19 cellular contexts compared by ENCODE assay signal in the genomic region with DNA sequence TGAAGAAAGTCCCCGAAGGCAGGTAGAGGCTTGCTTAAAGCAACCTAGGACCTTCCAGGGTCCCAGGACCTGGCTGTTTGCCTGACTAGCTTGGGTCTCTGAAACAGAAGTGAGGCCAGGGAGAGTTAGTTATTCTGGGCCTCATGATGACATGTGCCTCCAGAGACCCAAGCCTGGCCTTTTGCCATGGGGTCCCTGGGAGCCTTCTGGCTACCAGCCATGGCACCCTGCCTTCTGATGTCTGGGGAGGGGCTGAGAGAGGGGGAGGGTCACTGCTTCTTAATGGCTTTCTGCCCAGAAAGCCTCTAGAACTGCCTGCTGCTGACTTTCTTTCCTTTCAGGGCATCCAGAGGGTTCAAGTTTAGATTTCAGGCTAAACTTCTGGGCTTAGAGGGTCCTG. TPM values are rescaled to one million over a fixed set of nuclear protein-coding genes. Genes with fewer than 3 reads are reported as not detected.
DNase-seq lines count a peak whose midpoint lies in the region; ATAC-seq and TF ChIP-seq lines count a peak whose summit lies in the region.
"Had no signal": no experiment of that assay in that cellular context is flagged by ENCODE, and none has a peak within 500 bp of the region (broad histone marks: within the 10 kb centered on the region; RNA-seq: fewer than 3 reads in every experiment).

No MANE protein-coding gene starts in this region.

- H4K20me1 ChIP-seq in osteoblast (ENCODE audit: insufficient read depth, low read length), result peaks cover 4% of the 10 kb centered on the region

- H3K4me3 Mint-ChIP-seq in nephron, result peak overlapping the region; percentile 25 to 75 (median 72)
- H3K4me3 Mint-ChIP-seq: CD4-positive, CD25-positive, alpha-beta regulatory T cell; CD8-positive, alpha-beta memory T cell; H9 had no signal

- no peaks in the 10 kb centered on the region for H3K36me3 Mint-ChIP-seq in nephron (ENCODE audit: low read depth)
- H3K36me3 Mint-ChIP-seq: CD4-positive, CD25-positive, alpha-beta regulatory T cell; CD8-positive, alpha-beta memory T cell had no signal

- CTCF ChIA-PET in HEK293 (lab: Yijun Ruan, JAX), result no interaction called here

- H3K27me3 ChIP-seq in heart left ventricle (peaks cover 0 to 28% (median 0%) of the 10 kb centered on the region in 9 donors), right atrium auricular region (no peaks in the 10 kb centered on the region), breast epithelium (peaks cover 0 to 56% of the 10 kb centered on the region in 2 donors), osteoblast (ENCODE audit: insufficient read depth, low read length) (peaks cover 4% of the 10 kb centered on the region)
- H3K27me3 ChIP-seq: BE2C had no signal

- POLR2A ChIA-PET in HEK293 (lab: Yijun Ruan, JAX), result no interaction called here

- H3K36me3 ChIP-seq in heart left ventricle (no peaks in the 10 kb centered on the region), right atrium auricular region (no peaks in the 10 kb centered on the region), HEK293 (ENCODE audit: control insufficient read depth in 2 of 2, insufficient read depth in 1 of 2, low read length in 2 of 2) (no peaks in the 10 kb centered on the region), breast epithelium (no peaks in the 10 kb centered on the region), osteoblast (ENCODE audit: insufficient read depth, low read length) (no peaks in the 10 kb centered on the region)
- H3K36me3 ChIP-seq: BE2C had no signal

- WGBS in heart left ventricle, 4 donors, result 57 to 86% (median 79%) methylated on average over 1 of the region's 1 CpG

- TF ChIP-seq POLR2A in heart left ventricle (IDR thresholded peaks at IDR 0.05) (no peak), breast epithelium (IDR thresholded peaks at IDR 0.05) (no peak)

- no peaks in the 10 kb centered on the region for H3K79me2 ChIP-seq in osteoblast (ENCODE audit: insufficient read depth, low read length)

- no peaks in the 10 kb centered on the region for H3K9me3 ChIP-seq in heart left ventricle
- H3K9me3 ChIP-seq in right atrium auricular region, result no peaks in the 10 kb centered on the region
- no peaks in the 10 kb centered on the region for H3K9me3 ChIP-seq in HEK293 (ENCODE audit: control insufficient read depth, insufficient read depth, low read depth, low read length)
- no peaks in the 10 kb centered on the region for H3K9me3 ChIP-seq in breast epithelium
- H3K9me3 ChIP-seq in osteoblast (ENCODE audit: low read depth, low read length), result no peaks in the 10 kb centered on the region
- H3K9me3 ChIP-seq: BE2C had no signal

- no peak overlapping the region for H2AFZ ChIP-seq in osteoblast (ENCODE audit: low read length)

- peaks cover 4% of the 10 kb centered on the region for H3K27me3 Mint-ChIP-seq in nephron (ENCODE audit: low read depth)

- H3K4me1 Mint-ChIP-seq in nephron, result peaks cover 16% of the 10 kb centered on the region
- H3K4me1 Mint-ChIP-seq: CD4-positive, CD25-positive, alpha-beta regulatory T cell; CD8-positive, alpha-beta memory T cell had no signal

- peak in 3 of 5 donors; percentile 20 to 54 (median 28) for DNase-seq in heart left ventricle
- DNase-seq in right atrium auricular region (ENCODE audit: low spot score), result no peak
- peak; percentile 11 for DNase-seq in fibroblast of pulmonary artery (ENCODE audit: low read depth)
- no peak for DNase-seq in breast epithelium (ENCODE audit: low spot score in 2 of 2)
- DNase-seq in T1000 (lab: John Stamatoyannopoulos, UW), result no peak
- DNase-seq in osteoblast (ENCODE audit: insufficient read length, low spot score, missing footprints), result no peak
- DNase-seq: ACHN; BE2C; C1 segment of cervical spinal cord; CD4-positive, CD25-positive, alpha-beta regulatory T cell; CD8-positive, alpha-beta memory T cell; COR-L47; DMS79 treated with DMSO at 0.1 percent for 48 hours; GF-D8; H9; IMR-90 had no signal

- no peak for ATAC-seq in heart left ventricle
- ATAC-seq: K562 had no signal

- H3K4me3 ChIP-seq in heart left ventricle, result no peak overlapping the region
- no peak overlapping the region for H3K4me3 ChIP-seq in right atrium auricular region
- H3K4me3 ChIP-seq in HEK293 (ENCODE audit: low read depth, low read length), result no peak overlapping the region
- H3K4me3 ChIP-seq in fibroblast of pulmonary artery (replicated peaks; ENCODE audit: low read depth, low read length), result no peak overlapping the region
- H3K4me3 ChIP-seq in breast epithelium, result no peak overlapping the region
- no peak overlapping the region for H3K4me3 ChIP-seq in osteoblast (ENCODE audit: insufficient read depth, low read length)
- H3K4me3 ChIP-seq: K562 had no signal

- H3K4me1 ChIP-seq in heart left ventricle, result peaks cover 0 to 9% (median 0%) of the 10 kb centered on the region in 12 donors
- no peaks in the 10 kb centered on the region for H3K4me1 ChIP-seq in right atrium auricular region
- peaks cover 2% of the 10 kb centered on the region; the same call in 1 of the 2 replicates for H3K4me1 ChIP-seq in HEK293 (ENCODE audit: control insufficient read depth, insufficient read depth, low read length)
- H3K4me1 ChIP-seq in breast epithelium, result no peaks in the 10 kb centered on the region
- peaks cover 25% of the 10 kb centered on the region for H3K4me1 ChIP-seq in osteoblast (ENCODE audit: insufficient read depth, low read length)
- H3K4me1 ChIP-seq: BE2C had no signal

- H3K27ac Mint-ChIP-seq in nephron, result peak overlapping the region in 2 of 3 experiments; percentile 73 to 79
- H3K27ac Mint-ChIP-seq: CD4-positive, CD25-positive, alpha-beta regulatory T cell; H9 had no signal

- H3K9me3 Mint-ChIP-seq in nephron, result no peaks in the 10 kb centered on the region
- H3K9me3 Mint-ChIP-seq: CD4-positive, CD25-positive, alpha-beta regulatory T cell had no signal

- H3K4me2 ChIP-seq in osteoblast (ENCODE audit: insufficient read depth, low read length), result no peak overlapping the region

- intact Hi-C loops in heart left ventricle (cut with DNase I), result no loop called here
- intact Hi-C loops in breast epithelium (cut with DNase I; ENCODE audit: low total_unique reads), result no loop called here

- no peak for TF ChIP-seq CTCF in heart left ventricle (IDR thresholded peaks at IDR 0.05)
- TF ChIP-seq CTCF in right atrium auricular region (IDR thresholded peaks at IDR 0.05), result no peak
- TF ChIP-seq CTCF in HEK293 (tag by site-specific recombination; IDR thresholded peaks at IDR 0.05), result no peak
- no peak for TF ChIP-seq CTCF in fibroblast of pulmonary artery (IDR thresholded peaks at IDR 0.05; ENCODE audit: low read length, missing control alignments)
- TF ChIP-seq CTCF in nephron (IDR thresholded peaks at IDR 0.05; ENCODE audit: unreplicated experiment in 3 of 3), result no peak
- TF ChIP-seq CTCF in breast epithelium (IDR thresholded peaks at IDR 0.05), result no peak
- TF ChIP-seq CTCF in osteoblast (IDR thresholded peaks at IDR 0.05; ENCODE audit: extremely low read depth, low read depth, low read length), result no peak

- no peak overlapping the region for H3K27ac ChIP-seq in heart left ventricle
- no peak overlapping the region for H3K27ac ChIP-seq in right atrium auricular region
- H3K27ac ChIP-seq in HEK293 (ENCODE audit: extremely low read depth, low read depth, low read length), result no peak overlapping the region
- H3K27ac ChIP-seq in breast epithelium, result no peak overlapping the region
- no peak overlapping the region for H3K27ac ChIP-seq in osteoblast (ENCODE audit: low read depth, low read length)

TF ChIP-seq in HEK293, 187 proteins besides CTCF, POLR2A, EP300 and RAD21:
- TF ChIP-seq, protein P1, sequence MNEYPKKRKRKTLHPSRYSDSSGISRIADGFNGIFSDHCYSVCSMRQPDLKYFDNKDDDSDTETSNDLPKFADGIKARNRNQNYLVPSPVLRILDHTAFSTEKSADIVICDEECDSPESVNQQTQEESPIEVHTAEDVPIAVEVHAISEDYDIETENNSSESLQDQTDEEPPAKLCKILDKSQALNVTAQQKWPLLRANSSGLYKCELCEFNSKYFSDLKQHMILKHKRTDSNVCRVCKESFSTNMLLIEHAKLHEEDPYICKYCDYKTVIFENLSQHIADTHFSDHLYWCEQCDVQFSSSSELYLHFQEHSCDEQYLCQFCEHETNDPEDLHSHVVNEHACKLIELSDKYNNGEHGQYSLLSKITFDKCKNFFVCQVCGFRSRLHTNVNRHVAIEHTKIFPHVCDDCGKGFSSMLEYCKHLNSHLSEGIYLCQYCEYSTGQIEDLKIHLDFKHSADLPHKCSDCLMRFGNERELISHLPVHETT (tag by site-specific recombination; IDR thresholded peaks at IDR 0.05), result no peak
- TF ChIP-seq ZNF548 (tag by site-specific recombination; IDR thresholded peaks at IDR 0.05) (no peak), ZIC2 (tag by site-specific recombination; IDR thresholded peaks at IDR 0.05) (peak; percentile 29; the same call in 1 of the 2 replicates)
- TF ChIP-seq, protein P2, sequence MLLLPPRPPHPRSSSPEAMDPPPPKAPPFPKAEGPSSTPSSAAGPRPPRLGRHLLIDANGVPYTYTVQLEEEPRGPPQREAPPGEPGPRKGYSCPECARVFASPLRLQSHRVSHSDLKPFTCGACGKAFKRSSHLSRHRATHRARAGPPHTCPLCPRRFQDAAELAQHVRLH (tag by site-specific recombination; IDR thresholded peaks at IDR 0.05), result no peak
- TF ChIP-seq, protein P3, sequence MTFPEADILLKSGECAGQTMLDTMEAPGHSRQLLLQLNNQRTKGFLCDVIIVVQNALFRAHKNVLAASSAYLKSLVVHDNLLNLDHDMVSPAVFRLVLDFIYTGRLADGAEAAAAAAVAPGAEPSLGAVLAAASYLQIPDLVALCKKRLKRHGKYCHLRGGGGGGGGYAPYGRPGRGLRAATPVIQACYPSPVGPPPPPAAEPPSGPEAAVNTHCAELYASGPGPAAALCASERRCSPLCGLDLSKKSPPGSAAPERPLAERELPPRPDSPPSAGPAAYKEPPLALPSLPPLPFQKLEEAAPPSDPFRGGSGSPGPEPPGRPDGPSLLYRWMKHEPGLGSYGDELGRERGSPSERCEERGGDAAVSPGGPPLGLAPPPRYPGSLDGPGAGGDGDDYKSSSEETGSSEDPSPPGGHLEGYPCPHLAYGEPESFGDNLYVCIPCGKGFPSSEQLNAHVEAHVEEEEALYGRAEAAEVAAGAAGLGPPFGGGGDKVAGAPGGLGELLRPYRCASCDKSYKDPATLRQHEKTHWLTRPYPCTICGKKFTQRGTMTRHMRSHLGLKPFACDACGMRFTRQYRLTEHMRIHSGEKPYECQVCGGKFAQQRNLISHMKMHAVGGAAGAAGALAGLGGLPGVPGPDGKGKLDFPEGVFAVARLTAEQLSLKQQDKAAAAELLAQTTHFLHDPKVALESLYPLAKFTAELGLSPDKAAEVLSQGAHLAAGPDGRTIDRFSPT (tag by site-specific recombination; IDR thresholded peaks at IDR 0.05), result no peak

RNA-seq across cellular contexts. Expression of a gene that starts 1.0 kb away (rescaled TPM):
- total RNA-seq in heart left ventricle, result 10 to 100 TPM in 3 of 9 donors, 1 to 10 TPM in 6; 5.6 to 17.5 (median 7.1) TPM
- 1 to 10 TPM; 4.2 to 6.5 TPM for polyA plus RNA-seq in heart left ventricle
- total RNA-seq in right atrium auricular region, result 10 to 100 TPM in 1 of 2 donors, 1 to 10 TPM in 1; 8.3 to 14.6 TPM
- total RNA-seq in breast epithelium, result 10 to 100 TPM in 1 of 3 donors, 1 to 10 TPM in 2; 6.4 to 18.7 (median 9.2) TPM
- total RNA-seq in osteoblast, result 1.4 and 1.5 TPM in 2 replicates
- polyA plus RNA-seq: CD8-positive, alpha-beta memory T cell had no signal

Comparison
In these comparisons a context has a peak if more than half of its experiments do, and no peak if none do; other contexts are left out.
1. DNase-seq: peak in heart left ventricle (3 of 5) and fibroblast of pulmonary artery (single experiment); none in right atrium auricular region (single experiment), breast epithelium (0 of 2), T1000 (single experiment) and osteoblast (single experiment).